In genomic region chr14:50085570-50086315, GRCh38 we compare ENCODE assay signal across 9 cellular contexts. TPM values are rescaled to one million over a fixed set of nuclear protein-coding genes. Genes with fewer than 3 reads are reported as not detected.
DNase-seq lines count a peak whose midpoint lies in the region; ATAC-seq, FAIRE-seq and TF ChIP-seq lines count a peak whose summit lies in the region.
"Had no signal": no experiment of that assay in that cellular context is flagged by ENCODE, and none has a peak within 500 bp of the region (broad histone marks: within the 10 kb centered on the region; RNA-seq: fewer than 3 reads in every experiment).

No MANE protein-coding gene starts in this region.

- DNase-seq in A549 (ENCODE audit: low read depth in 1 of 2, low spot score in 1 of 2) (no peak), esophagus muscularis mucosa (ENCODE audit: extremely low spot score) (no peak), amniotic stem cell (lab: John Stamatoyannopoulos, UW) (no peak), NCI-H2171 (lab: John Stamatoyannopoulos, UW) (no peak)
- DNase-seq in activated CD8-positive, alpha-beta T cell treated with anti-CD3 and anti-CD28 coated beads for 36 hours = peak; percentile 62
- peak; percentile 74 for DNase-seq in natural killer cell treated with Interleukin-12 subunit alpha and Interleukin-12 subunit beta and Interleukin-15 and Interleukin-18, amount 100 ng/mL, for 72 hours (ENCODE audit: low spot score)

- peaks cover 94% of the 10 kb centered on the region for H3K4me1 Mint-ChIP-seq in activated CD8-positive, alpha-beta T cell treated with anti-CD3 and anti-CD28 coated beads for 36 hours (ENCODE audit: low read depth)
- H3K4me1 Mint-ChIP-seq in natural killer cell treated with Interleukin-12 subunit alpha and Interleukin-12 subunit beta and Interleukin-15 and Interleukin-18, amount 100 ng/mL, for 72 hours (ENCODE audit: low read depth in 2 of 2) = peaks cover 63 to 83% of the 10 kb centered on the region in 2 donors

- H3K27me3 Mint-ChIP-seq in activated CD8-positive, alpha-beta T cell treated with anti-CD3 and anti-CD28 coated beads for 36 hours = no peaks in the 10 kb centered on the region
- no peaks in the 10 kb centered on the region for H3K27me3 Mint-ChIP-seq in natural killer cell treated with Interleukin-12 subunit alpha and Interleukin-12 subunit beta and Interleukin-15 and Interleukin-18, amount 100 ng/mL, for 72 hours
- H3K27me3 Mint-ChIP-seq: brain had no signal

- peak overlapping the region; percentile 98 for H3K27ac Mint-ChIP-seq in activated CD8-positive, alpha-beta T cell treated with anti-CD3 and anti-CD28 coated beads for 36 hours
- peak overlapping the region; percentile 88 to 93 for H3K27ac Mint-ChIP-seq in natural killer cell treated with Interleukin-12 subunit alpha and Interleukin-12 subunit beta and Interleukin-15 and Interleukin-18, amount 100 ng/mL, for 72 hours

- CTCF ChIA-PET in A549 (lab: Yijun Ruan, JAX) = interaction anchor here (0.8 to 4.7 kb wide), 4 partner anchors 18 to 82 kb away, joined by 3 to 25 read pairs (median 5); no protein-coding TSS in a partner anchor
- CTCF ChIA-PET in activated CD8-positive, alpha-beta T cell treated with anti-CD3 and anti-CD28 coated beads for 36 hours (lab: Charles Lee) = interaction anchor here (0.8 to 7.4 kb wide), 12 partner anchors 10 to 233 kb away, joined by 3 to 51 read pairs (median 4); partner anchors contain the start of gene NEMF

- H3K9me3 Mint-ChIP-seq in activated CD8-positive, alpha-beta T cell treated with anti-CD3 and anti-CD28 coated beads for 36 hours = no peaks in the 10 kb centered on the region
- H3K9me3 Mint-ChIP-seq in natural killer cell treated with Interleukin-12 subunit alpha and Interleukin-12 subunit beta and Interleukin-15 and Interleukin-18, amount 100 ng/mL, for 72 hours = no peaks in the 10 kb centered on the region
- H3K9me3 Mint-ChIP-seq: brain had no signal

- peaks cover 0 to 4% (median 0%) of the 10 kb centered on the region in 4 donors for H3K36me3 ChIP-seq in esophagus muscularis mucosa

- TF ChIP-seq RAD21 in A549 (conservative IDR thresholded peaks at IDR 0.05 in 1 of 2, IDR thresholded peaks at IDR 0.05 in 1 of 2) = no peak

- H3K4me3 ChIP-seq in A549 = no peak overlapping the region
- no peak overlapping the region for H3K4me3 ChIP-seq in esophagus muscularis mucosa

- ATAC-seq in A549 = peak; percentile 36 to 59; a peak in 2 of 6 replicates
- peak; percentile 39 for ATAC-seq in GM18873 (IDR thresholded peaks at IDR 0.05; ENCODE audit: low FRiP score, unreplicated experiment)
- ATAC-seq in HG03045 (IDR thresholded peaks at IDR 0.05; ENCODE audit: unreplicated experiment) = peak; percentile 46
- ATAC-seq in activated CD8-positive, alpha-beta T cell treated with anti-CD3 and anti-CD28 coated beads for 36 hours = peak; percentile 24
- ATAC-seq in natural killer cell treated with Interleukin-12 subunit alpha and Interleukin-12 subunit beta and Interleukin-15 and Interleukin-18, amount 100 ng/mL, for 72 hours = peak; percentile 37 to 72

- H3K4me3 Mint-ChIP-seq in activated CD8-positive, alpha-beta T cell treated with anti-CD3 and anti-CD28 coated beads for 36 hours = peak overlapping the region; percentile 56
- peak overlapping the region; percentile 54 for H3K4me3 Mint-ChIP-seq in natural killer cell treated with Interleukin-12 subunit alpha and Interleukin-12 subunit beta and Interleukin-15 and Interleukin-18, amount 100 ng/mL, for 72 hours
- H3K4me3 Mint-ChIP-seq: brain had no signal

- H3K36me3 Mint-ChIP-seq in activated CD8-positive, alpha-beta T cell treated with anti-CD3 and anti-CD28 coated beads for 36 hours (ENCODE audit: low read depth) = peaks cover 17% of the 10 kb centered on the region
- H3K36me3 Mint-ChIP-seq in natural killer cell treated with Interleukin-12 subunit alpha and Interleukin-12 subunit beta and Interleukin-15 and Interleukin-18, amount 100 ng/mL, for 72 hours = peaks cover 4% of the 10 kb centered on the region
- H3K36me3 Mint-ChIP-seq: brain had no signal

- TF ChIP-seq CTCF in A549 (IDR thresholded peaks at IDR 0.05) (no peak), esophagus muscularis mucosa (IDR thresholded peaks at IDR 0.05) (no peak)
- TF ChIP-seq CTCF in activated CD8-positive, alpha-beta T cell treated with anti-CD3 and anti-CD28 coated beads for 36 hours (IDR thresholded peaks at IDR 0.05) = no peak

- POLR2A ChIA-PET in A549 (lab: Yijun Ruan, JAX) = interaction anchor here (0.6 kb wide), 1 partner anchor 414 kb away, joined by 3 read pairs; no protein-coding TSS in a partner anchor
- POLR2A ChIA-PET in activated CD8-positive, alpha-beta T cell treated with anti-CD3 and anti-CD28 coated beads for 36 hours (lab: Charles Lee) = interaction anchor here (0.8 to 5.5 kb wide), 14 partner anchors 8 to 500 kb away, joined by 3 to 47 read pairs (median 4); partner anchors contain the start of genes ARF6 and RPS29

- TF ChIP-seq EP300 in A549 (IDR thresholded peaks at IDR 0.05) = no peak
- no peak for TF ChIP-seq EP300 in esophagus muscularis mucosa (IDR thresholded peaks at IDR 0.05)

- H3K4me2 ChIP-seq in A549 = no peak overlapping the region

- WGBS in A549 (ENCODE audit: missing lambda C conversion rate) = 78% methylated on average over 10 of the region's 10 CpGs
- 90% methylated on average over 10 of the region's 10 CpGs for WGBS in esophagus muscularis mucosa

- intact Hi-C loops in activated CD8-positive, alpha-beta T cell treated with anti-CD3 and anti-CD28 coated beads for 36 hours (cut with micrococcal nuclease) = loop anchor here (2.0 kb wide), 1 partner anchor 47 kb away; no protein-coding TSS in a partner anchor
- intact Hi-C loops in esophagus muscularis mucosa (cut with DNase I) = no loop called here

- H3K27ac ChIP-seq in A549 (no peak overlapping the region), esophagus muscularis mucosa (replicated peaks in 1 of 4) (no peak overlapping the region)

- no peaks in the 10 kb centered on the region for H3K27me3 ChIP-seq in esophagus muscularis mucosa

- TF ChIP-seq POLR2A in A549 (IDR thresholded peaks at IDR 0.05; ENCODE audit: low read length) (no peak), esophagus muscularis mucosa (IDR thresholded peaks at IDR 0.05; ENCODE audit: low read depth) (no peak)

- no peak for FAIRE-seq in A549 (lab: Jason Lieb, UNC)

- no peaks in the 10 kb centered on the region for H3K9me3 ChIP-seq in A549
- H3K9me3 ChIP-seq in esophagus muscularis mucosa = no peaks in the 10 kb centered on the region

- H3K4me1 ChIP-seq in A549 = 0 out of 3 replicates have a peak, but pooled peaks cover 7% of the 10 kb centered on the region
- peaks cover 0 to 7% (median 0%) of the 10 kb centered on the region in 4 donors for H3K4me1 ChIP-seq in esophagus muscularis mucosa

TF ChIP-seq in A549, 52 proteins besides CTCF, POLR2A, EP300 and RAD21:
- no peak for TF ChIP-seq RARB (CRISPR knock-in tag; IDR thresholded peaks at IDR 0.05)
- no peak for TF ChIP-seq HEYL (CRISPR knock-in tag; IDR thresholded peaks at IDR 0.05)
- TF ChIP-seq JUN (IDR thresholded peaks at IDR 0.05) = no peak
- TF ChIP-seq BCL3 (IDR thresholded peaks at IDR 0.05) = no peak
- no peak for TF ChIP-seq CHD4 (IDR thresholded peaks at IDR 0.05; ENCODE audit: borderline replicate concordance)
- TF ChIP-seq CBX2 (IDR thresholded peaks at IDR 0.05; ENCODE audit: borderline replicate concordance, low read depth) = no peak
- no peak for TF ChIP-seq JUNB (IDR thresholded peaks at IDR 0.05)
- no peak for TF ChIP-seq EHMT2 (IDR thresholded peaks at IDR 0.05; ENCODE audit: low read depth)
- no peak for TF ChIP-seq MAFK (IDR thresholded peaks at IDR 0.05; ENCODE audit: partially characterized antibody)
- TF ChIP-seq KDM5A (IDR thresholded peaks at IDR 0.05) = no peak
- no peak for TF ChIP-seq MYC (IDR thresholded peaks at IDR 0.05; ENCODE audit: borderline replicate concordance, low read length)
- no peak for TF ChIP-seq SMC3 (IDR thresholded peaks at IDR 0.05)
- TF ChIP-seq CBX8 (IDR thresholded peaks at IDR 0.05) = no peak
- no peak for TF ChIP-seq HDAC2 (IDR thresholded peaks at IDR 0.05)
- TF ChIP-seq MAZ (IDR thresholded peaks at IDR 0.05; ENCODE audit: borderline replicate concordance, low read depth, low read length) = no peak

RNA-seq across cellular contexts. Expression of gene VCPKMT, which starts 30.6 kb away (rescaled TPM):
- polyA plus RNA-seq in A549 (2011; rRNA removed) (9.8 and 12.2 TPM in 2 replicates), A549 (2017; fragmentation: RNase III; extraction: RNeasy Plus Mini Kit Qiagen cat#74134 plus additional on column Dnase treatment) (7.8 to 8.0 TPM (median 8.0 TPM) in 3 replicates)
- polyA plus RNA-seq in A549 (2012; cell fraction: cytosol; rRNA removed) = 4.8 and 5.2 TPM in 2 replicates
- polyA plus RNA-seq in A549 (2012; cell fraction: nucleus; rRNA removed) = 7.3 and 7.8 TPM in 2 replicates
- polyA minus RNA-seq in A549 (2011; rRNA and poly(A)+ RNA removed) = 1.6 and 3.8 TPM in 2 replicates
- total RNA-seq in activated CD8-positive, alpha-beta T cell treated with anti-CD3 and anti-CD28 coated beads for 36 hours = 10 to 100 TPM; 11.4 to 11.6 TPM
- total RNA-seq in natural killer cell treated with Interleukin-12 subunit alpha and Interleukin-12 subunit beta and Interleukin-15 and Interleukin-18, amount 100 ng/mL, for 72 hours = 10 to 100 TPM; 14.0 to 24.6 TPM
- total RNA-seq in esophagus muscularis mucosa = 1 to 10 TPM; 3.1 to 5.4 (median 4.8) TPM

Comparison
In these comparisons a context has a peak if more than half of its experiments do, and no peak if none do; other contexts are left out.
1. DNase-seq: peak in activated CD8-positive, alpha-beta T cell treated with anti-CD3 and anti-CD28 coated beads for 36 hours (single experiment) and natural killer cell treated with Interleukin-12 subunit alpha and Interleukin-12 subunit beta and Interleukin-15 and Interleukin-18, amount 100 ng/mL, for 72 hours (single experiment); none in A549 (0 of 2), esophagus muscularis mucosa (single experiment), amniotic stem cell (single experiment) and NCI-H2171 (single experiment).
2. Peak in every context shown above with its lines, with median percentiles within 50 percentile points of each other: ATAC-seq.